ENCODE assay signal across 15 cellular contexts in genomic region chr9:89274838-89275237, GRCh38. TPM values are rescaled to one million over a fixed set of nuclear protein-coding genes. Genes with fewer than 3 reads are reported as not detected.
A peak's percentile ranks its signal among the peaks of the same experiment; 100 is the strongest.
DNase-seq lines count a peak whose midpoint lies in the region; ATAC-seq, FAIRE-seq and TF ChIP-seq lines count a peak whose summit lies in the region.
"Had no signal": no experiment of that assay in that cellular context is flagged by ENCODE, and none has a peak within 500 bp of the region (broad histone marks: within the 10 kb centered on the region; RNA-seq: fewer than 3 reads in every experiment).

No MANE protein-coding gene starts in this region.

- peak; percentile 55 for DNase-seq in activated CD4-positive, alpha-beta T cell treated with anti-CD3 and anti-CD28 coated beads for 48 hours
- DNase-seq in activated CD4-positive, alpha-beta T cell treated with anti-CD3 and anti-CD28 coated beads, Interleukin-2, amount 50 U/mL, for 4 hours: no peak
- DNase-seq in HK-2 (ENCODE audit: unreplicated experiment) (peak; percentile 56), astrocyte (ENCODE audit: low read depth) (peak; percentile 96), kidney tubule cell (ENCODE audit: low spot score) (peak; percentile 96), NCI-H146 (lab: John Stamatoyannopoulos, UW) (no peak), upper lobe of left lung (no peak), amygdala (lab: John Stamatoyannopoulos, UW) (no peak)
- DNase-seq: activated effector memory CD4-positive, alpha-beta T cell treated with anti-CD3 and anti-CD28 coated beads, Interleukin-2, amount 50 U/mL, for 16 hours; DND-41; heart right ventricle; MM.1S; posterior cingulate gyrus; transverse colon had no signal

- no peak for FAIRE-seq in astrocyte (lab: Jason Lieb, UNC)

- H3K79me2 ChIP-seq in astrocyte (ENCODE audit: insufficient read depth, low read length): no peaks in the 10 kb centered on the region

- H3K4me2 ChIP-seq in astrocyte (ENCODE audit: low read length): no peak overlapping the region

- no peak overlapping the region for H3K27ac Mint-ChIP-seq in astrocyte (ENCODE audit: unreplicated experiment)
- H3K27ac Mint-ChIP-seq: dendritic cell treated with granulocyte-macrophage colony-stimulating factor and Interleukin-4, amounts not matched to agents 40 ng/mL and 50 ng/mL, for 4 days had no signal

- peaks cover 3% of the 10 kb centered on the region for H3K4me1 Mint-ChIP-seq in astrocyte (ENCODE audit: low read depth, unreplicated experiment)

- 71 to 86% methylated on average over 5 of the region's 5 CpGs for WGBS in upper lobe of left lung, 2 donors

- H3K9me3 Mint-ChIP-seq in astrocyte (ENCODE audit: unreplicated experiment): peaks cover 30% of the 10 kb centered on the region

- no peak overlapping the region for H3K4me3 Mint-ChIP-seq in astrocyte (ENCODE audit: unreplicated experiment)
- H3K4me3 Mint-ChIP-seq: dendritic cell treated with granulocyte-macrophage colony-stimulating factor and Interleukin-4, amounts not matched to agents 40 ng/mL and 50 ng/mL, for 4 days had no signal

- H3K36me3 Mint-ChIP-seq in astrocyte (ENCODE audit: low read depth, unreplicated experiment): peaks cover 5% of the 10 kb centered on the region

- H4K20me1 ChIP-seq in astrocyte (ENCODE audit: insufficient read depth, low read length): no peaks in the 10 kb centered on the region

- no peak for TF ChIP-seq CTCF in astrocyte (IDR thresholded peaks at IDR 0.05; ENCODE audit: insufficient read depth, low read depth, low read length)
- no peak for TF ChIP-seq CTCF in upper lobe of left lung (IDR thresholded peaks at IDR 0.05)

- H3K9me3 ChIP-seq in astrocyte (ENCODE audit: insufficient read depth, low read depth, low read length) (no peaks in the 10 kb centered on the region), upper lobe of left lung (peaks cover 13 to 20% (median 16%) of the 10 kb centered on the region in 4 donors)

- H3K27ac ChIP-seq in astrocyte (ENCODE audit: low read depth, low read length): peak overlapping the region; percentile 72
- no peak overlapping the region for H3K27ac ChIP-seq in upper lobe of left lung
- H3K27ac ChIP-seq: heart right ventricle, transverse colon had no signal

- H3K9ac ChIP-seq in astrocyte (ENCODE audit: low read length): peak overlapping the region; percentile 42

- no peak overlapping the region for H2AFZ ChIP-seq in astrocyte (ENCODE audit: low read depth, low read length)

- H3K27me3 Mint-ChIP-seq in astrocyte (ENCODE audit: low read depth, unreplicated experiment): no peaks in the 10 kb centered on the region

- H3K4me1 ChIP-seq in astrocyte (ENCODE audit: insufficient read depth, low read length) (peaks cover 4% of the 10 kb centered on the region), upper lobe of left lung (peaks cover 0 to 8% (median 2%) of the 10 kb centered on the region in 4 donors)
- H3K4me1 ChIP-seq: heart right ventricle had no signal

- no peak for TF ChIP-seq EP300 in upper lobe of left lung (IDR thresholded peaks at IDR 0.05)

- ATAC-seq in upper lobe of left lung (ENCODE audit: low FRiP score in 2 of 2): no peak
- ATAC-seq: heart right ventricle had no signal

- TF ChIP-seq POLR2A in upper lobe of left lung (IDR thresholded peaks at IDR 0.05): no peak

- H3K4me3 ChIP-seq in astrocyte (ENCODE audit: insufficient read depth, low read depth, low read length) (no peak overlapping the region), upper lobe of left lung (no peak overlapping the region)
- H3K4me3 ChIP-seq: heart right ventricle, transverse colon had no signal

- H3K27me3 ChIP-seq in astrocyte (ENCODE audit: insufficient read depth, low read length): no peaks in the 10 kb centered on the region
- no peaks in the 10 kb centered on the region for H3K27me3 ChIP-seq in upper lobe of left lung
- H3K27me3 ChIP-seq: heart right ventricle, transverse colon had no signal

- no peaks in the 10 kb centered on the region for H3K36me3 ChIP-seq in astrocyte (ENCODE audit: insufficient read depth, low read length)
- H3K36me3 ChIP-seq in upper lobe of left lung: no peaks in the 10 kb centered on the region
- H3K36me3 ChIP-seq: heart right ventricle had no signal

RNA-seq across cellular contexts. Expression of gene CKS2, which starts 36.2 kb away (rescaled TPM):
- total RNA-seq in astrocyte (47.0 and 69.9 TPM in 2 replicates), upper lobe of left lung (100 to 1,000 TPM in 1 of 6 donors, 10 to 100 TPM in 5; 13.0 to 107 (median 22.7) TPM)

RNA-seq across cellular contexts. Expression of gene SECISBP2, which starts 43.5 kb away (rescaled TPM):
- total RNA-seq in astrocyte (17.8 and 19.0 TPM in 2 replicates), upper lobe of left lung (100 to 1,000 TPM in 2 of 6 donors, 10 to 100 TPM in 4; 42.0 to 113 (median 60.0) TPM)

Comparison
In these comparisons a context has a peak if more than half of its experiments do, and no peak if none do; other contexts are left out.
1. DNase-seq: peak in activated CD4-positive, alpha-beta T cell treated with anti-CD3 and anti-CD28 coated beads for 48 hours (single experiment), HK-2 (single experiment), astrocyte (single experiment) and kidney tubule cell (single experiment); none in activated CD4-positive, alpha-beta T cell treated with anti-CD3 and anti-CD28 coated beads, Interleukin-2, amount 50 U/mL, for 4 hours (0 of 2), NCI-H146 (single experiment), upper lobe of left lung (0 of 2) and amygdala (0 of 56).